In the genomic region with DNA sequence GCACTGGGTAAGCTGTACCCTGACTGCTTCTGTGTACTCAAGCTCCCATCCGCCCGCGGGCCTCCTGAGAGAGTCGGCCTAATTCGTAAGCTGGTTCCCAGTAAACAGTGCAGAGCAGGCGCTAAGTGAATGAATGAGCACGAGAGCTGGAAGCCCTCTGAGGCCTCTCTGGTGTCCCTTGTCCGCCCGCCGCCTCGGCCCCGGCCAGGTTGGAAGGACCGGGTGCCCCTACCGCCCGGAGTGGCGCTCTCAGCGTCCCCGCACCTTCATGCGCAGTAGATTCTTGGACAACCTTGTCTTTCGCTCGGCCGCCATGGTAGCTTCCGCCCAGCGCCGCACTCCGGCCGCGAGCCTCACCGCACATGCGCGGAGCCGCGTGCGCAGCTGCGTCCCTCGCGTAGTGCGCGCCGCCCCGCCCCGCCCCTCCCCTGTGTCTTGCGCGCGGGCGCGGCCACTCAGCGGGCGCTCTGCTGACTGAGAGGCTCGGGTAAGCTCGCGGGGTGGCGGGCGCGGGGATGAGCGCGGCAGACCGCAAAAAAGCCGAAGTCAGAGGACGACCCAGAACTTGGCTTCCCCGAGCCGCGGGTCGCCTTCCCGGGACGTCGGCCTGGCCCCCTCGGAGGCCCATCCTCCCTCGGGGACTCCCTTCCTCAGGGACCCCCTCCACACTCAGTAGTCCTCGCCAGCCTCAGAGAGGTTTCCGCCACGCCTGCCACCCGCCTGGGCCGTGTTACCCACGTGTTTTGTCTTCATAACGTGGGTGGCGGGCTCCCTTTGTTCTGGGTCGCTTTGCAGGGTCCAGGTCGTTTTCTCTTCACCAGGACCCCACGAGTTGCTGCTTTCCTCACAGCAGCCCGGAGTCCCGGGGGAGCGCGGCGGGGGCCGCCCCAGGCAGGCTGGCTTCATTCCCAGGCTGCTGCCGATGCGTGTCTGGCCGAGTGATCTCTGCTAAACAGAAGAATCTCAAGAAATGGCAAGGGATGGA, we compare ENCODE assay signal across 1 cellular context.
TF ChIP-seq lines count a peak whose summit lies in the region.

A gene with protein sequence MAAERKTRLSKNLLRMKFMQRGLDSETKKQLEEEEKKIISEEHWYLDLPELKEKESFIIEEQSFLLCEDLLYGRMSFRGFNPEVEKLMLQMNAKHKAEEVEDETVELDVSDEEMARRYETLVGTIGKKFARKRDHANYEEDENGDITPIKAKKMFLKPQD (minus strand): TSS at position 364 of the 985 bp plus-strand sequence. CDS start 49 bp downstream, at position 315.

TF ChIP-seq in HEK293, 187 proteins besides CTCF, POLR2A, EP300 and RAD21 (continued from another document and continues in another):
- TF ChIP-seq, protein P1, sequence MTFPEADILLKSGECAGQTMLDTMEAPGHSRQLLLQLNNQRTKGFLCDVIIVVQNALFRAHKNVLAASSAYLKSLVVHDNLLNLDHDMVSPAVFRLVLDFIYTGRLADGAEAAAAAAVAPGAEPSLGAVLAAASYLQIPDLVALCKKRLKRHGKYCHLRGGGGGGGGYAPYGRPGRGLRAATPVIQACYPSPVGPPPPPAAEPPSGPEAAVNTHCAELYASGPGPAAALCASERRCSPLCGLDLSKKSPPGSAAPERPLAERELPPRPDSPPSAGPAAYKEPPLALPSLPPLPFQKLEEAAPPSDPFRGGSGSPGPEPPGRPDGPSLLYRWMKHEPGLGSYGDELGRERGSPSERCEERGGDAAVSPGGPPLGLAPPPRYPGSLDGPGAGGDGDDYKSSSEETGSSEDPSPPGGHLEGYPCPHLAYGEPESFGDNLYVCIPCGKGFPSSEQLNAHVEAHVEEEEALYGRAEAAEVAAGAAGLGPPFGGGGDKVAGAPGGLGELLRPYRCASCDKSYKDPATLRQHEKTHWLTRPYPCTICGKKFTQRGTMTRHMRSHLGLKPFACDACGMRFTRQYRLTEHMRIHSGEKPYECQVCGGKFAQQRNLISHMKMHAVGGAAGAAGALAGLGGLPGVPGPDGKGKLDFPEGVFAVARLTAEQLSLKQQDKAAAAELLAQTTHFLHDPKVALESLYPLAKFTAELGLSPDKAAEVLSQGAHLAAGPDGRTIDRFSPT (tag by site-specific recombination; IDR thresholded peaks at IDR 0.05) = peak; percentile 30; the same call in 1 of the 2 replicates
- TF ChIP-seq ZSCAN16 (tag by site-specific recombination; IDR thresholded peaks at IDR 0.05) (no peak), ZNF302 (tag by site-specific recombination; IDR thresholded peaks at IDR 0.05; ENCODE audit: low read depth) (no peak), OSR2 (tag by site-specific recombination; IDR thresholded peaks at IDR 0.05) (no peak), ZNF19 (tag by site-specific recombination; IDR thresholded peaks at IDR 0.05; ENCODE audit: low read depth) (0 out of 2 replicates have a peak, but pooled peaks have one; percentile 16), ZNF792 (tag by site-specific recombination; IDR thresholded peaks at IDR 0.05) (no peak), ZNF433 (tag by site-specific recombination; IDR thresholded peaks at IDR 0.05; ENCODE audit: low read depth) (no peak), TRIM28 (IDR thresholded peaks at IDR 0.05; ENCODE audit: borderline replicate concordance, low read length) (no peak), ZNF426 (tag by site-specific recombination; IDR thresholded peaks at IDR 0.05) (no peak), ZNF624 (tag by site-specific recombination; IDR thresholded peaks at IDR 0.05) (no peak), ZNF558 (tag by site-specific recombination; IDR thresholded peaks at IDR 0.05) (no peak), ZBTB17 (tag by site-specific recombination; IDR thresholded peaks at IDR 0.05) (peak; percentile 55; the same call in 1 of the 2 replicates), ZNF660 (tag by site-specific recombination; IDR thresholded peaks at IDR 0.05) (no peak; the same call in none of the 2 replicates), ZNF214 (tag by site-specific recombination; IDR thresholded peaks at IDR 0.05; ENCODE audit: borderline replicate concordance) (no peak), ZNF555 (tag by site-specific recombination; conservative IDR thresholded peaks at IDR 0.05) (no peak), ZFP3 (tag by site-specific recombination; IDR thresholded peaks at IDR 0.05; ENCODE audit: low read depth) (no peak), ZNF341 (tag by site-specific recombination; IDR thresholded peaks at IDR 0.05; ENCODE audit: low read depth) (no peak), GLI2 (tag by site-specific recombination; IDR thresholded peaks at IDR 0.05; ENCODE audit: borderline replicate concordance, low read depth) (no peak), ZNF544 (tag by site-specific recombination; IDR thresholded peaks at IDR 0.05) (no peak), ZFP69B (tag by site-specific recombination; IDR thresholded peaks at IDR 0.05) (peak; percentile 56; the same call in 1 of the 2 replicates), ZNF529 (tag by site-specific recombination; IDR thresholded peaks at IDR 0.05; ENCODE audit: insufficient replicate concordance) (no peak), ZNF350 (tag by site-specific recombination; IDR thresholded peaks at IDR 0.05) (no peak), GFI1B (tag by site-specific recombination; IDR thresholded peaks at IDR 0.05) (no peak), ZXDB (tag by site-specific recombination; IDR thresholded peaks at IDR 0.05) (peak; percentile 85)
- TF ChIP-seq, protein P2, sequence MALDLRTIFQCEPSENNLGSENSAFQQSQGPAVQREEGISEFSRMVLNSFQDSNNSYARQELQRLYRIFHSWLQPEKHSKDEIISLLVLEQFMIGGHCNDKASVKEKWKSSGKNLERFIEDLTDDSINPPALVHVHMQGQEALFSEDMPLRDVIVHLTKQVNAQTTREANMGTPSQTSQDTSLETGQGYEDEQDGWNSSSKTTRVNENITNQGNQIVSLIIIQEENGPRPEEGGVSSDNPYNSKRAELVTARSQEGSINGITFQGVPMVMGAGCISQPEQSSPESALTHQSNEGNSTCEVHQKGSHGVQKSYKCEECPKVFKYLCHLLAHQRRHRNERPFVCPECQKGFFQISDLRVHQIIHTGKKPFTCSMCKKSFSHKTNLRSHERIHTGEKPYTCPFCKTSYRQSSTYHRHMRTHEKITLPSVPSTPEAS (tag by site-specific recombination; IDR thresholded peaks at IDR 0.05) = no peak
- TF ChIP-seq, protein P3, sequence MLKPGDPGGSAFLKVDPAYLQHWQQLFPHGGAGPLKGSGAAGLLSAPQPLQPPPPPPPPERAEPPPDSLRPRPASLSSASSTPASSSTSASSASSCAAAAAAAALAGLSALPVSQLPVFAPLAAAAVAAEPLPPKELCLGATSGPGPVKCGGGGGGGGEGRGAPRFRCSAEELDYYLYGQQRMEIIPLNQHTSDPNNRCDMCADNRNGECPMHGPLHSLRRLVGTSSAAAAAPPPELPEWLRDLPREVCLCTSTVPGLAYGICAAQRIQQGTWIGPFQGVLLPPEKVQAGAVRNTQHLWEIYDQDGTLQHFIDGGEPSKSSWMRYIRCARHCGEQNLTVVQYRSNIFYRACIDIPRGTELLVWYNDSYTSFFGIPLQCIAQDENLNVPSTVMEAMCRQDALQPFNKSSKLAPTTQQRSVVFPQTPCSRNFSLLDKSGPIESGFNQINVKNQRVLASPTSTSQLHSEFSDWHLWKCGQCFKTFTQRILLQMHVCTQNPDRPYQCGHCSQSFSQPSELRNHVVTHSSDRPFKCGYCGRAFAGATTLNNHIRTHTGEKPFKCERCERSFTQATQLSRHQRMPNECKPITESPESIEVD (tag by site-specific recombination; IDR thresholded peaks at IDR 0.05) = no peak
- TF ChIP-seq, protein P4, sequence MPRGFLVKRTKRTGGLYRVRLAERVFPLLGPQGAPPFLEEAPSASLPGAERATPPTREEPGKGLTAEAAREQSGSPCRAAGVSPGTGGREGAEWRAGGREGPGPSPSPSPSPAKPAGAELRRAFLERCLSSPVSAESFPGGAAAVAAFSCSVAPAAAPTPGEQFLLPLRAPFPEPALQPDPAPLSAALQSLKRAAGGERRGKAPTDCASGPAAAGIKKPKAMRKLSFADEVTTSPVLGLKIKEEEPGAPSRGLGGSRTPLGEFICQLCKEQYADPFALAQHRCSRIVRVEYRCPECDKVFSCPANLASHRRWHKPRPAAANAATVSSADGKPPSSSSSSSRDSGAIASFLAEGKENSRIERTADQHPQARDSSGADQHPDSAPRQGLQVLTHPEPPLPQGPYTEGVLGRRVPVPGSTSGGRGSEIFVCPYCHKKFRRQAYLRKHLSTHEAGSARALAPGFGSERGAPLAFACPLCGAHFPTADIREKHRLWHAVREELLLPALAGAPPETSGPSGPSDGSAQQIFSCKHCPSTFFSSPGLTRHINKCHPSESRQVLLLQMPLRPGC (tag by site-specific recombination; IDR thresholded peaks at IDR 0.05) = no peak
- TF ChIP-seq, protein P5, sequence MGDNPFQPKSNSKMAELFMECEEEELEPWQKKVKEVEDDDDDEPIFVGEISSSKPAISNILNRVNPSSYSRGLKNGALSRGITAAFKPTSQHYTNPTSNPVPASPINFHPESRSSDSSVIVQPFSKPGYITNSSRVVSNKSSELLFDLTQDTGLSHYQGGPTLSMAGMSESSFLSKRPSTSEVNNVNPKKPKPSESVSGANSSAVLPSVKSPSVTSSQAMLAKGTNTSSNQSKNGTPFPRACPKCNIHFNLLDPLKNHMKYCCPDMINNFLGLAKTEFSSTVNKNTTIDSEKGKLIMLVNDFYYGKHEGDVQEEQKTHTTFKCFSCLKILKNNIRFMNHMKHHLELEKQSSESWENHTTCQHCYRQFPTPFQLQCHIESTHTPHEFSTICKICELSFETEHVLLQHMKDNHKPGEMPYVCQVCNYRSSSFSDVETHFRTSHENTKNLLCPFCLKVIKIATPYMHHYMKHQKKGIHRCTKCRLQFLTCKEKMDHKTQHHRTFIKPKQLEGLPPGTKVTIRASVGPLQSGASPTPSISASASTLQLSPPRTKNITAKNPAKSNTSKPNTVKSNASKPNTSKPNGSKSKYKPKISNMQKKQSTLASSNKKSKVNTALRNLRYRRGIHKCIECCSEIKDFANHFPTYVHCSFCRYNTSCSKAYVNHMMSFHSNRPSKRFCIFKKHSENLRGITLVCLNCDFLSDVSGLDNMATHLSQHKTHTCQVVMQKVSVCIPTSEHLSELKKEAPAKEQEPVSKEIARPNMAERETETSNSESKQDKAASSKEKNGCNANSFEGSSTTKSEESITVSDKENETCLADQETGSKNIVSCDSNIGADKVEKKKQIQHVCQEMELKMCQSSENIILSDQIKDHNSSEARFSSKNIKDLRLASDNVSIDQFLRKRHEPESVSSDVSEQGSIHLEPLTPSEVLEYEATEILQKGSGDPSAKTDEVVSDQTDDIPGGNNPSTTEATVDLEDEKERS (tag by site-specific recombination; IDR thresholded peaks at IDR 0.05) = no peak
- TF ChIP-seq, protein P6, sequence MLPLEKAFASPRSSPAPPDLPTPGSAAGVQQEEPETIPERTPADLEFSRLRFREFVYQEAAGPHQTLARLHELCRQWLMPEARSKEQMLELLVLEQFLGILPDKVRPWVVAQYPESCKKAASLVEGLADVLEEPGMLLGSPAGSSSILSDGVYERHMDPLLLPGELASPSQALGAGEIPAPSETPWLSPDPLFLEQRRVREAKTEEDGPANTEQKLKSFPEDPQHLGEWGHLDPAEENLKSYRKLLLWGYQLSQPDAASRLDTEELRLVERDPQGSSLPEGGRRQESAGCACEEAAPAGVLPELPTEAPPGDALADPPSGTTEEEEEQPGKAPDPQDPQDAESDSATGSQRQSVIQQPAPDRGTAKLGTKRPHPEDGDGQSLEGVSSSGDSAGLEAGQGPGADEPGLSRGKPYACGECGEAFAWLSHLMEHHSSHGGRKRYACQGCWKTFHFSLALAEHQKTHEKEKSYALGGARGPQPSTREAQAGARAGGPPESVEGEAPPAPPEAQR (tag by site-specific recombination; IDR thresholded peaks at IDR 0.05) = no peak
- TF ChIP-seq, protein P7, sequence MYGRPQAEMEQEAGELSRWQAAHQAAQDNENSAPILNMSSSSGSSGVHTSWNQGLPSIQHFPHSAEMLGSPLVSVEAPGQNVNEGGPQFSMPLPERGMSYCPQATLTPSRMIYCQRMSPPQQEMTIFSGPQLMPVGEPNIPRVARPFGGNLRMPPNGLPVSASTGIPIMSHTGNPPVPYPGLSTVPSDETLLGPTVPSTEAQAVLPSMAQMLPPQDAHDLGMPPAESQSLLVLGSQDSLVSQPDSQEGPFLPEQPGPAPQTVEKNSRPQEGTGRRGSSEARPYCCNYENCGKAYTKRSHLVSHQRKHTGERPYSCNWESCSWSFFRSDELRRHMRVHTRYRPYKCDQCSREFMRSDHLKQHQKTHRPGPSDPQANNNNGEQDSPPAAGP (tag by site-specific recombination; IDR thresholded peaks at IDR 0.05) = 0 out of 2 replicates have a peak, but pooled peaks have one; percentile 58
- TF ChIP-seq, protein P8, sequence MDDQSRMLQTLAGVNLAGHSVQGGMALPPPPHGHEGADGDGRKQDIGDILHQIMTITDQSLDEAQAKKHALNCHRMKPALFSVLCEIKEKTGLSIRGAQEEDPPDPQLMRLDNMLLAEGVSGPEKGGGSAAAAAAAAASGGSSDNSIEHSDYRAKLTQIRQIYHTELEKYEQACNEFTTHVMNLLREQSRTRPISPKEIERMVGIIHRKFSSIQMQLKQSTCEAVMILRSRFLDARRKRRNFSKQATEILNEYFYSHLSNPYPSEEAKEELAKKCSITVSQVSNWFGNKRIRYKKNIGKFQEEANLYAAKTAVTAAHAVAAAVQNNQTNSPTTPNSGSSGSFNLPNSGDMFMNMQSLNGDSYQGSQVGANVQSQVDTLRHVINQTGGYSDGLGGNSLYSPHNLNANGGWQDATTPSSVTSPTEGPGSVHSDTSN (CRISPR knock-in tag; IDR thresholded peaks at IDR 0.05) = peak; percentile 61; the same call in 1 of the 2 replicates
- TF ChIP-seq, protein P9, sequence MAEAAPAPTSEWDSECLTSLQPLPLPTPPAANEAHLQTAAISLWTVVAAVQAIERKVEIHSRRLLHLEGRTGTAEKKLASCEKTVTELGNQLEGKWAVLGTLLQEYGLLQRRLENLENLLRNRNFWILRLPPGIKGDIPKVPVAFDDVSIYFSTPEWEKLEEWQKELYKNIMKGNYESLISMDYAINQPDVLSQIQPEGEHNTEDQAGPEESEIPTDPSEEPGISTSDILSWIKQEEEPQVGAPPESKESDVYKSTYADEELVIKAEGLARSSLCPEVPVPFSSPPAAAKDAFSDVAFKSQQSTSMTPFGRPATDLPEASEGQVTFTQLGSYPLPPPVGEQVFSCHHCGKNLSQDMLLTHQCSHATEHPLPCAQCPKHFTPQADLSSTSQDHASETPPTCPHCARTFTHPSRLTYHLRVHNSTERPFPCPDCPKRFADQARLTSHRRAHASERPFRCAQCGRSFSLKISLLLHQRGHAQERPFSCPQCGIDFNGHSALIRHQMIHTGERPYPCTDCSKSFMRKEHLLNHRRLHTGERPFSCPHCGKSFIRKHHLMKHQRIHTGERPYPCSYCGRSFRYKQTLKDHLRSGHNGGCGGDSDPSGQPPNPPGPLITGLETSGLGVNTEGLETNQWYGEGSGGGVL (tag by site-specific recombination; IDR thresholded peaks at IDR 0.05) = 0 out of 2 replicates have a peak, but pooled peaks have one; percentile 6
- TF ChIP-seq, protein P10, sequence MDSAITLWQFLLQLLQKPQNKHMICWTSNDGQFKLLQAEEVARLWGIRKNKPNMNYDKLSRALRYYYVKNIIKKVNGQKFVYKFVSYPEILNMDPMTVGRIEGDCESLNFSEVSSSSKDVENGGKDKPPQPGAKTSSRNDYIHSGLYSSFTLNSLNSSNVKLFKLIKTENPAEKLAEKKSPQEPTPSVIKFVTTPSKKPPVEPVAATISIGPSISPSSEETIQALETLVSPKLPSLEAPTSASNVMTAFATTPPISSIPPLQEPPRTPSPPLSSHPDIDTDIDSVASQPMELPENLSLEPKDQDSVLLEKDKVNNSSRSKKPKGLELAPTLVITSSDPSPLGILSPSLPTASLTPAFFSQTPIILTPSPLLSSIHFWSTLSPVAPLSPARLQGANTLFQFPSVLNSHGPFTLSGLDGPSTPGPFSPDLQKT (IDR thresholded peaks at IDR 0.05; ENCODE audit: borderline replicate concordance, low read depth, low read length) = no peak
